Comparison of ENCODE assay signal across 19 cellular contexts in genomic region chr19:18735752-18736151, GRCh38. TPM values are rescaled to one million over a fixed set of nuclear protein-coding genes. Genes with fewer than 3 reads are reported as not detected.
DNase-seq lines count a peak whose midpoint lies in the region; ATAC-seq and TF ChIP-seq lines count a peak whose summit lies in the region.
"Had no signal": no experiment of that assay in that cellular context is flagged by ENCODE, and none has a peak within 500 bp of the region (broad histone marks: within the 10 kb centered on the region; RNA-seq: fewer than 3 reads in every experiment).

No MANE protein-coding gene starts in this region.

- H3K4me1 ChIP-seq in SJCRH30 (peaks cover 39% of the 10 kb centered on the region), vagina (peaks cover 10% of the 10 kb centered on the region)

- H3K4me3 Mint-ChIP-seq in glutamatergic neuron (ENCODE audit: unreplicated experiment): no peak overlapping the region

- peak overlapping the region; percentile 92 for H3K27ac Mint-ChIP-seq in glutamatergic neuron (ENCODE audit: unreplicated experiment)

- ATAC-seq in GM18873 (IDR thresholded peaks at IDR 0.05; ENCODE audit: low FRiP score, unreplicated experiment): no peak
- no peak for ATAC-seq in HG03521 (IDR thresholded peaks at IDR 0.05; ENCODE audit: unreplicated experiment)
- ATAC-seq: K562 had no signal

- peaks cover 20% of the 10 kb centered on the region for H3K9me3 Mint-ChIP-seq in glutamatergic neuron (ENCODE audit: unreplicated experiment)

- DNase-seq in Ammon's horn (ENCODE audit: low spot score): peak; percentile 55
- DNase-seq in SJCRH30: peak; percentile 69 to 74
- no peak for DNase-seq in glutamatergic neuron
- DNase-seq in nucleus accumbens (lab: John Stamatoyannopoulos, UW): peak in 35 of 56 donors; percentile 3 to 67 (median 27)
- no peak for DNase-seq in activated naive CD4-positive, alpha-beta T cell (lab: John Stamatoyannopoulos, UW)
- DNase-seq in vagina (ENCODE audit: extremely low spot score in 2 of 2): no peak
- DNase-seq: DMS 273 treated with DMSO at 0.1 percent for 48 hours; GDM1; NCI-H1105; NCI-H2081; NCI-H446 treated with DMSO at 0.1 percent for 48 hours; NK-92 treated with Interleukin-12 subunit alpha and Interleukin-12 subunit beta, amount 100 ng/mL, for 24 hours; Peyer's patch had no signal

- no peaks in the 10 kb centered on the region for H3K36me3 Mint-ChIP-seq in glutamatergic neuron (ENCODE audit: unreplicated experiment)

- H3K27me3 ChIP-seq in SJCRH30 (no peaks in the 10 kb centered on the region), vagina (no peaks in the 10 kb centered on the region)
- H3K27me3 ChIP-seq: Peyer's patch had no signal

- H3K9me3 ChIP-seq in SJCRH30 (replicated peaks) (no peaks in the 10 kb centered on the region), vagina (no peaks in the 10 kb centered on the region)
- H3K9me3 ChIP-seq: Peyer's patch had no signal

- no peak for TF ChIP-seq CTCF in glutamatergic neuron (IDR thresholded peaks at IDR 0.05; ENCODE audit: partially characterized antibody, unreplicated experiment)
- TF ChIP-seq CTCF in vagina (IDR thresholded peaks at IDR 0.05): no peak

- H3K27ac ChIP-seq in SJCRH30 (no peak overlapping the region), vagina (no peak overlapping the region)
- H3K27ac ChIP-seq: C4-2B, Peyer's patch had no signal

- H3K4me1 Mint-ChIP-seq in glutamatergic neuron (ENCODE audit: low read depth, unreplicated experiment): peaks cover 42% of the 10 kb centered on the region

- H3K4me3 ChIP-seq in SJCRH30 (no peak overlapping the region), vagina (no peak overlapping the region)
- H3K4me3 ChIP-seq: K562, Peyer's patch had no signal

- no peak for TF ChIP-seq POLR2A in vagina (IDR thresholded peaks at IDR 0.05)

- H3K27me3 Mint-ChIP-seq in glutamatergic neuron (ENCODE audit: unreplicated experiment): peaks cover 10% of the 10 kb centered on the region

- no peaks in the 10 kb centered on the region for H3K36me3 ChIP-seq in SJCRH30
- no peaks in the 10 kb centered on the region for H3K36me3 ChIP-seq in vagina
- H3K36me3 ChIP-seq: Peyer's patch had no signal

- intact Hi-C loops in vagina (cut with DNase I): no loop called here

RNA-seq across cellular contexts. Expression of gene CRTC1, which starts 52.3 kb away (rescaled TPM):
- 2.4 and 3.5 TPM in 2 replicates for total RNA-seq in SJCRH30 (2014; rRNA removed; shearing (Covaris generic))
- total RNA-seq in glutamatergic neuron (ENCODE audit: unreplicated experiment): 28.8 TPM
- 7.4 TPM for total RNA-seq in vagina

RNA-seq across cellular contexts. Expression of gene COMP, which starts 55.4 kb away (rescaled TPM):
- not detected in 2 replicates for total RNA-seq in SJCRH30 (2014; rRNA removed; shearing (Covaris generic))
- not detected for total RNA-seq in glutamatergic neuron (ENCODE audit: unreplicated experiment)
- total RNA-seq in vagina: 0.98 TPM
- total RNA-seq: Daoy, SK-MEL-5 had no signal

Comparison
In these comparisons a context has a peak if more than half of its experiments do, and no peak if none do; other contexts are left out.
1. DNase-seq: peak in Ammon's horn (single experiment), SJCRH30 (2 of 2) and nucleus accumbens (35 of 56); none in glutamatergic neuron (single experiment), activated naive CD4-positive, alpha-beta T cell (0 of 4) and vagina (0 of 2).